ENCODE assay signal across 1 cellular context in genomic region chr13:48266150-48266549, GRCh38.
TF ChIP-seq lines count a peak whose summit lies in the region.

No MANE protein-coding gene starts in this region.

TF ChIP-seq in GM23338, 12 proteins besides CTCF, POLR2A, EP300 and RAD21 (continued from another document):
- TF ChIP-seq, protein P1, sequence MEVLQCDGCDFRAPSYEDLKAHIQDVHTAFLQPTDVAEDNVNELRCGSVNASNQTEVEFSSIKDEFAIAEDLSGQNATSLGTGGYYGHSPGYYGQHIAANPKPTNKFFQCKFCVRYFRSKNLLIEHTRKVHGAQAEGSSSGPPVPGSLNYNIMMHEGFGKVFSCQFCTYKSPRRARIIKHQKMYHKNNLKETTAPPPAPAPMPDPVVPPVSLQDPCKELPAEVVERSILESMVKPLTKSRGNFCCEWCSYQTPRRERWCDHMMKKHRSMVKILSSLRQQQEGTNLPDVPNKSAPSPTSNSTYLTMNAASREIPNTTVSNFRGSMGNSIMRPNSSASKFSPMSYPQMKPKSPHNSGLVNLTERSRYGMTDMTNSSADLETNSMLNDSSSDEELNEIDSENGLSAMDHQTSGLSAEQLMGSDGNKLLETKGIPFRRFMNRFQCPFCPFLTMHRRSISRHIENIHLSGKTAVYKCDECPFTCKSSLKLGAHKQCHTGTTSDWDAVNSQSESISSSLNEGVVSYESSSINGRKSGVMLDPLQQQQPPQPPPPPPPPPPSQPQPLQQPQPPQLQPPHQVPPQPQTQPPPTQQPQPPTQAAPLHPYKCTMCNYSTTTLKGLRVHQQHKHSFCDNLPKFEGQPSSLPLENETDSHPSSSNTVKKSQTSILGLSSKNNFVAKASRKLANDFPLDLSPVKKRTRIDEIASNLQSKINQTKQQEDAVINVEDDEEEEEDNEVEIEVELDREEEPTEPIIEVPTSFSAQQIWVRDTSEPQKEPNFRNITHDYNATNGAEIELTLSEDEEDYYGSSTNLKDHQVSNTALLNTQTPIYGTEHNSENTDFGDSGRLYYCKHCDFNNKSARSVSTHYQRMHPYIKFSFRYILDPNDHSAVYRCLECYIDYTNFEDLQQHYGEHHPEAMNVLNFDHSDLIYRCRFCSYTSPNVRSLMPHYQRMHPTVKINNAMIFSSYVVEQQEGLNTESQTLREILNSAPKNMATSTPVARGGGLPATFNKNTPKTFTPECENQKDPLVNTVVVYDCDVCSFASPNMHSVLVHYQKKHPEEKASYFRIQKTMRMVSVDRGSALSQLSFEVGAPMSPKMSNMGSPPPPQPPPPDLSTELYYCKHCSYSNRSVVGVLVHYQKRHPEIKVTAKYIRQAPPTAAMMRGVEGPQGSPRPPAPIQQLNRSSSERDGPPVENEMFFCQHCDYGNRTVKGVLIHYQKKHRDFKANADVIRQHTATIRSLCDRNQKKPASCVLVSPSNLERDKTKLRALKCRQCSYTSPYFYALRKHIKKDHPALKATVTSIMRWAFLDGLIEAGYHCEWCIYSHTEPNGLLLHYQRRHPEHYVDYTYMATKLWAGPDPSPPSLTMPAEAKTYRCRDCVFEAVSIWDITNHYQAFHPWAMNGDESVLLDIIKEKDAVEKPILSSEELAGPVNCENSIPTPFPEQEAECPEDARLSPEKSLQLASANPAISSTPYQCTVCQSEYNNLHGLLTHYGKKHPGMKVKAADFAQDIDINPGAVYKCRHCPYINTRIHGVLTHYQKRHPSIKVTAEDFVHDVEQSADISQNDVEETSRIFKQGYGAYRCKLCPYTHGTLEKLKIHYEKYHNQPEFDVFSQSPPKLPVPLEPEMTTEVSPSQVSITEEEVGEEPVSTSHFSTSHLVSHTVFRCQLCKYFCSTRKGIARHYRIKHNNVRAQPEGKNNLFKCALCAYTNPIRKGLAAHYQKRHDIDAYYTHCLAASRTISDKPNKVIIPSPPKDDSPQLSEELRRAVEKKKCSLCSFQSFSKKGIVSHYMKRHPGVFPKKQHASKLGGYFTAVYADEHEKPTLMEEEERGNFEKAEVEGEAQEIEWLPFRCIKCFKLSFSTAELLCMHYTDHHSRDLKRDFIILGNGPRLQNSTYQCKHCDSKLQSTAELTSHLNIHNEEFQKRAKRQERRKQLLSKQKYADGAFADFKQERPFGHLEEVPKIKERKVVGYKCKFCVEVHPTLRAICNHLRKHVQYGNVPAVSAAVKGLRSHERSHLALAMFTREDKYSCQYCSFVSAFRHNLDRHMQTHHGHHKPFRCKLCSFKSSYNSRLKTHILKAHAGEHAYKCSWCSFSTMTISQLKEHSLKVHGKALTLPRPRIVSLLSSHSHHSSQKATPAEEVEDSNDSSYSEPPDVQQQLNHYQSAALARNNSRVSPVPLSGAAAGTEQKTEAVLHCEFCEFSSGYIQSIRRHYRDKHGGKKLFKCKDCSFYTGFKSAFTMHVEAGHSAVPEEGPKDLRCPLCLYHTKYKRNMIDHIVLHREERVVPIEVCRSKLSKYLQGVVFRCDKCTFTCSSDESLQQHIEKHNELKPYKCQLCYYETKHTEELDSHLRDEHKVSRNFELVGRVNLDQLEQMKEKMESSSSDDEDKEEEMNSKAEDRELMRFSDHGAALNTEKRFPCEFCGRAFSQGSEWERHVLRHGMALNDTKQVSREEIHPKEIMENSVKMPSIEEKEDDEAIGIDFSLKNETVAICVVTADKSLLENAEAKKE (CRISPR knock-in tag; IDR thresholded peaks at IDR 0.05), result no peak
- TF ChIP-seq ZNF114 (CRISPR knock-in tag; IDR thresholded peaks at IDR 0.05), result no peak
- TF ChIP-seq, protein P2, sequence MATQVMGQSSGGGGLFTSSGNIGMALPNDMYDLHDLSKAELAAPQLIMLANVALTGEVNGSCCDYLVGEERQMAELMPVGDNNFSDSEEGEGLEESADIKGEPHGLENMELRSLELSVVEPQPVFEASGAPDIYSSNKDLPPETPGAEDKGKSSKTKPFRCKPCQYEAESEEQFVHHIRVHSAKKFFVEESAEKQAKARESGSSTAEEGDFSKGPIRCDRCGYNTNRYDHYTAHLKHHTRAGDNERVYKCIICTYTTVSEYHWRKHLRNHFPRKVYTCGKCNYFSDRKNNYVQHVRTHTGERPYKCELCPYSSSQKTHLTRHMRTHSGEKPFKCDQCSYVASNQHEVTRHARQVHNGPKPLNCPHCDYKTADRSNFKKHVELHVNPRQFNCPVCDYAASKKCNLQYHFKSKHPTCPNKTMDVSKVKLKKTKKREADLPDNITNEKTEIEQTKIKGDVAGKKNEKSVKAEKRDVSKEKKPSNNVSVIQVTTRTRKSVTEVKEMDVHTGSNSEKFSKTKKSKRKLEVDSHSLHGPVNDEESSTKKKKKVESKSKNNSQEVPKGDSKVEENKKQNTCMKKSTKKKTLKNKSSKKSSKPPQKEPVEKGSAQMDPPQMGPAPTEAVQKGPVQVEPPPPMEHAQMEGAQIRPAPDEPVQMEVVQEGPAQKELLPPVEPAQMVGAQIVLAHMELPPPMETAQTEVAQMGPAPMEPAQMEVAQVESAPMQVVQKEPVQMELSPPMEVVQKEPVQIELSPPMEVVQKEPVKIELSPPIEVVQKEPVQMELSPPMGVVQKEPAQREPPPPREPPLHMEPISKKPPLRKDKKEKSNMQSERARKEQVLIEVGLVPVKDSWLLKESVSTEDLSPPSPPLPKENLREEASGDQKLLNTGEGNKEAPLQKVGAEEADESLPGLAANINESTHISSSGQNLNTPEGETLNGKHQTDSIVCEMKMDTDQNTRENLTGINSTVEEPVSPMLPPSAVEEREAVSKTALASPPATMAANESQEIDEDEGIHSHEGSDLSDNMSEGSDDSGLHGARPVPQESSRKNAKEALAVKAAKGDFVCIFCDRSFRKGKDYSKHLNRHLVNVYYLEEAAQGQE (IDR thresholded peaks at IDR 0.05; ENCODE audit: unreplicated experiment), result no peak
- no peak for TF ChIP-seq EZH2phosphoT487 (IDR thresholded peaks at IDR 0.05; ENCODE audit: unreplicated experiment)
- no peak for TF ChIP-seq JUNB (IDR thresholded peaks at IDR 0.05; ENCODE audit: unreplicated experiment)
- TF ChIP-seq CREB1 (CRISPR knock-in tag; IDR thresholded peaks at IDR 0.05; ENCODE audit: low read depth), result no peak
TF ChIP-seq in GM23338: peak in this region for 0.
